In the genomic region with DNA sequence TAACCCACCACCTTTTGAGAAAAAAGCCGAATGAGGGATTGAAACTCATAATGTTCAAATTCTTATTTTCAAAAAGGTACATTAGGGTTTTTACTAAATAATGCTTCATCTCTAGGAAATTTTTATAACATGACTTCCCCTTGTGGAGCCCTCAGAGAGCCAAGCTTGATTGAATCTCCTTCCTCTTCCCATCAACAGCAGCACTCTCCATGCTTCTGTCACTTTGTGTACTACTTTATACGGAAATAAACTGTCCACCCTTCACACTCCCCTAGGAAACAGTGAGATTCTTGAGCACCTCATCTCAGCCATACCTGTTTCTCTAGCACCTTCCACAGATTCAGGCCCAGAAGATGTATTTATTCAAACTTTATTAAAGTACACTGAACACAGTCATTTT, we compare ENCODE assay signal across 24 cellular contexts. TPM values are rescaled to one million over a fixed set of nuclear protein-coding genes. Genes with fewer than 3 reads are reported as not detected.
DNase-seq lines count a peak whose midpoint lies in the region; ATAC-seq and TF ChIP-seq lines count a peak whose summit lies in the region.
"Had no signal": no experiment of that assay in that cellular context is flagged by ENCODE, and none has a peak within 500 bp of the region (broad histone marks: within the 10 kb centered on the region; RNA-seq: fewer than 3 reads in every experiment).

No MANE protein-coding gene starts in this region.

- H3K27ac Mint-ChIP-seq in osteocyte (ENCODE audit: unreplicated experiment): peak overlapping the region; percentile 84
- H3K27ac Mint-ChIP-seq: activated CD4-positive, alpha-beta T cell treated with anti-CD3 and anti-CD28 coated beads, Interleukin-2, amount 10 ng/mL, durations not matched to agents 7 days and 5 days; activated T-cell treated with anti-CD3 and anti-CD28 coated beads, Interleukin-2, amount 50 U/mL, for 72 hours had no signal

- no peak for ATAC-seq in Panc1
- peak; percentile 30 for ATAC-seq in left lobe of liver
- ATAC-seq: activated T-cell treated with anti-CD3 and anti-CD28 coated beads, Interleukin-2, amount 50 U/mL, for 72 hours; lower lobe of right lung had no signal

- H3K9me3 Mint-ChIP-seq in osteocyte (ENCODE audit: unreplicated experiment): peaks cover 2% of the 10 kb centered on the region
- H3K9me3 Mint-ChIP-seq: activated CD4-positive, alpha-beta T cell treated with anti-CD3 and anti-CD28 coated beads, Interleukin-2, amount 10 ng/mL, durations not matched to agents 7 days and 5 days; activated T-cell treated with anti-CD3 and anti-CD28 coated beads, Interleukin-2, amount 50 U/mL, for 72 hours had no signal

- peaks cover 7% of the 10 kb centered on the region for H3K36me3 Mint-ChIP-seq in osteocyte (ENCODE audit: unreplicated experiment)

- H3K27me3 ChIP-seq in BLaER1 (no peaks in the 10 kb centered on the region), Panc1 (ENCODE audit: control insufficient read depth, insufficient read depth, low read length) (no peaks in the 10 kb centered on the region), MG63 (no peaks in the 10 kb centered on the region)
- H3K27me3 ChIP-seq: BLaER1 treated with 17β-estradiol and CSF1 and Interleukin-3, amounts not matched to agents 10 nM and 100 nM; stomach; thyroid gland had no signal

- CTCF ChIA-PET in Panc1 (lab: Charles Lee): interaction anchor here (1.7 kb wide), 1 partner anchor 78 kb away, joined by 3 read pairs; no protein-coding TSS in a partner anchor

- peaks cover 25% of the 10 kb centered on the region for H3K4me1 ChIP-seq in BLaER1
- H3K4me1 ChIP-seq in Panc1 (ENCODE audit: control insufficient read depth, insufficient read depth, low read length): peaks cover 63% of the 10 kb centered on the region
- H3K4me1 ChIP-seq: prostate gland, thyroid gland had no signal

- H3K4me3 ChIP-seq in BLaER1 (no peak overlapping the region), Panc1 (ENCODE audit: low read depth in 2 of 2, low read length in 2 of 2) (no peak overlapping the region), MG63 (no peak overlapping the region)
- H3K4me3 ChIP-seq: BLaER1 treated with 17β-estradiol and CSF1 and Interleukin-3, amounts not matched to agents 10 nM and 100 nM; lower lobe of right lung; prostate gland; SK-N-MC; stomach; thyroid gland had no signal

- no TSS peak for BruUV-seq in Panc1 (replicated peaks; lab: Mats Ljungman, UMichigan)

- no peaks in the 10 kb centered on the region for H3K27me3 Mint-ChIP-seq in osteocyte (ENCODE audit: unreplicated experiment)

- intact Hi-C loops in Panc1 (cut with micrococcal nuclease; ENCODE audit: unreplicated experiment): loop anchor here (5.0 kb wide), 1 partner anchor 40 kb away; no protein-coding TSS in a partner anchor

- no peak overlapping the region for H3K9ac ChIP-seq in BLaER1
- H3K9ac ChIP-seq: BLaER1 treated with 17β-estradiol and CSF1 and Interleukin-3, amounts not matched to agents 10 nM and 100 nM; KMS-11 had no signal

- no peak for DNase-seq in Panc1 (ENCODE audit: low read depth, low spot score)
- DNase-seq in left lobe of liver (ENCODE audit: low spot score): no peak
- no peak for DNase-seq in osteocyte (ENCODE audit: extremely low spot score, unreplicated experiment)
- no peak for DNase-seq in COLO668 (lab: John Stamatoyannopoulos, UW; ENCODE audit: unreplicated experiment)
- no peak for DNase-seq in medulla oblongata (ENCODE audit: extremely low spot score)
- DNase-seq in MG63: no peak
- DNase-seq: activated CD4-positive, alpha-beta T cell treated with anti-CD3 and anti-CD28 coated beads, Interleukin-2, amount 10 ng/mL, durations not matched to agents 7 days and 5 days; activated naive CD4-positive, alpha-beta T cell; activated T-cell treated with anti-CD3 and anti-CD28 coated beads, Interleukin-2, amount 50 U/mL, for 72 hours; DND-41; lower lobe of right lung; MV-4-11; NCI-H1436 treated with DMSO at 0.1 percent for 48 hours; NCI-H2107; NCI-H82; stomach; T-helper 2 cell; thyroid gland; WERI-Rb-1 had no signal

- H3K36me3 ChIP-seq in BLaER1: no peaks in the 10 kb centered on the region
- H3K36me3 ChIP-seq in Panc1 (ENCODE audit: control insufficient read depth, insufficient read depth, low read length): peaks cover 15% of the 10 kb centered on the region
- H3K36me3 ChIP-seq in MG63: no peaks in the 10 kb centered on the region
- H3K36me3 ChIP-seq: BLaER1 treated with 17β-estradiol and CSF1 and Interleukin-3, amounts not matched to agents 10 nM and 100 nM; lower lobe of right lung; prostate gland; stomach; thyroid gland; WERI-Rb-1 had no signal

- in situ Hi-C loops in Panc1 (cut with HindIII; ENCODE audit: low pct_unique_long_range_greater_than_20kb, low sequenced_read_pairs): no loop called here

- TF ChIP-seq CTCF in Panc1 (IDR thresholded peaks at IDR 0.05) (no peak), osteocyte (IDR thresholded peaks at IDR 0.05) (no peak)

- no peaks in the 10 kb centered on the region for H4K20me1 ChIP-seq in BLaER1
- H4K20me1 ChIP-seq: BLaER1 treated with 17β-estradiol and CSF1 and Interleukin-3, amounts not matched to agents 10 nM and 100 nM had no signal

- H3K4me2 ChIP-seq in BLaER1: 0 out of 2 replicates have a peak overlapping the region, but pooled peaks have one; percentile 10
- H3K4me2 ChIP-seq: BLaER1 treated with 17β-estradiol and CSF1 and Interleukin-3, amounts not matched to agents 10 nM and 100 nM; KMS-11 had no signal

- peaks cover 52% of the 10 kb centered on the region for H3K4me1 Mint-ChIP-seq in osteocyte (ENCODE audit: unreplicated experiment)

- H3K27ac ChIP-seq in BLaER1 (no peak overlapping the region), Panc1 (ENCODE audit: low read length) (peak overlapping the region; percentile 97)
- H3K27ac ChIP-seq: BLaER1 treated with 17β-estradiol and CSF1 and Interleukin-3, amounts not matched to agents 10 nM and 100 nM; KMS-11; lower lobe of right lung; prostate gland; SK-N-MC; stomach; WERI-Rb-1 had no signal

- H3K9me3 ChIP-seq in BLaER1 (no peaks in the 10 kb centered on the region), Panc1 (ENCODE audit: control insufficient read depth, insufficient read depth, low read depth, low read length) (no peaks in the 10 kb centered on the region), MG63 (no peaks in the 10 kb centered on the region; the same call in 1 of the 2 replicates)
- H3K9me3 ChIP-seq: prostate gland, stomach, thyroid gland had no signal

- POLR2A ChIA-PET in Panc1 (lab: Charles Lee): no interaction called here

- H3K4me3 Mint-ChIP-seq in osteocyte (ENCODE audit: unreplicated experiment): no peak overlapping the region
- H3K4me3 Mint-ChIP-seq: activated CD4-positive, alpha-beta T cell treated with anti-CD3 and anti-CD28 coated beads, Interleukin-2, amount 10 ng/mL, durations not matched to agents 7 days and 5 days; activated T-cell treated with anti-CD3 and anti-CD28 coated beads, Interleukin-2, amount 50 U/mL, for 72 hours had no signal

RNA-seq across cellular contexts. Expression of a gene that starts 51.8 kb away (rescaled TPM):
- total RNA-seq in Panc1 (2021; ENCODE audit: unreplicated experiment) (129 TPM), left lobe of liver (144 TPM), osteocyte (325 and 334 TPM in 2 replicates)
- polyA plus RNA-seq in Panc1 (2012; ENCODE audit: insufficient read length): 51.3 TPM
- 12.0 and 15.0 TPM in 2 replicates for total RNA-seq in MG63 (2014; rRNA removed; shearing (Covaris generic); ENCODE audit: low replicate concordance)
- total RNA-seq: activated CD4-positive, alpha-beta T cell treated with anti-CD3 and anti-CD28 coated beads, Interleukin-2, amount 10 ng/mL, durations not matched to agents 7 days and 5 days had no signal

RNA-seq across cellular contexts. Expression of a gene that starts 54.4 kb away (rescaled TPM):
- total RNA-seq in Panc1 (2021; ENCODE audit: unreplicated experiment) (1.9 TPM), left lobe of liver (5.2 TPM), osteocyte (7.0 and 7.1 TPM in 2 replicates)
- polyA plus RNA-seq in Panc1 (2012; ENCODE audit: insufficient read length): 0.51 TPM
- 0.03 TPM in 1 of 2 replicates, not detected in the other for total RNA-seq in MG63 (2014; rRNA removed; shearing (Covaris generic); ENCODE audit: low replicate concordance)
